8 cellular contexts compared by ENCODE assay signal in genomic region chr21:27564684-27565280, GRCh38.
DNase-seq lines count a peak whose midpoint lies in the region; ATAC-seq lines count a peak whose summit lies in the region.

No MANE protein-coding gene starts in this region.

- H3K4me1 Mint-ChIP-seq in activated naive CD8-positive, alpha-beta T cell treated with anti-CD3 and anti-CD28 coated beads, Interleukin-2, amount 50 U/mL, for 24 hours, result no peaks in the 10 kb centered on the region
- H3K4me1 Mint-ChIP-seq in activated naive CD8-positive, alpha-beta T cell treated with anti-CD3 and anti-CD28 coated beads for 36 hours, result no peaks in the 10 kb centered on the region

- H3K36me3 ChIP-seq in mesenchymal stem cell (ENCODE audit: control insufficient read depth in 1 of 2, insufficient read depth in 2 of 2, low read depth in 1 of 2, low read length in 2 of 2), result no peaks in the 10 kb centered on the region

- H4K91ac ChIP-seq in mesenchymal stem cell (ENCODE audit: low read length), result no peak overlapping the region

- peak; percentile 2 for DNase-seq in activated naive CD8-positive, alpha-beta T cell treated with anti-CD3 and anti-CD28 coated beads, Interleukin-2, amount 50 U/mL, for 24 hours
- DNase-seq in activated naive CD8-positive, alpha-beta T cell treated with anti-CD3 and anti-CD28 coated beads for 36 hours, result no peak
- DNase-seq in NOMO-1 treated with DMSO at 0.1 percent for 48 hours (lab: John Stamatoyannopoulos, UW; ENCODE audit: unreplicated experiment), result peak; percentile 33
- DNase-seq in dedifferentiated amniotic fluid mesenchymal stem cell (ENCODE audit: extremely low spot score), result peak; percentile 46
- DNase-seq in mesenchymal stem cell, result peak; percentile 58
- no peak for DNase-seq in activated T-cell treated with anti-CD3 and anti-CD28 coated beads, Interleukin-2, amount 50 U/mL, for 48 hours
- DNase-seq in activated gamma-delta T cell treated with Interleukin-2 at 50 U/mL for 16 hours, result no peak

- H3K14ac ChIP-seq in mesenchymal stem cell (ENCODE audit: low read length in 2 of 2), result no peak overlapping the region

- H3K27ac ChIP-seq in mesenchymal stem cell (ENCODE audit: low read length, poor library complexity, severe bottlenecking), result peak overlapping the region; percentile 60

- H2BK15ac ChIP-seq in mesenchymal stem cell (ENCODE audit: low read depth, poor library complexity, severe bottlenecking), result no peak overlapping the region

- no peak overlapping the region for H2BK5ac ChIP-seq in mesenchymal stem cell (ENCODE audit: low read depth, low read length, poor library complexity, severe bottlenecking)

- H3K4me2 ChIP-seq in mesenchymal stem cell (ENCODE audit: low read length, poor library complexity, severe bottlenecking), result no peak overlapping the region

- no peak overlapping the region for H2AK5ac ChIP-seq in mesenchymal stem cell (ENCODE audit: low read length, severe bottlenecking)

- no peaks in the 10 kb centered on the region for H3K27me3 ChIP-seq in mesenchymal stem cell (ENCODE audit: control insufficient read depth in 1 of 2, insufficient read depth in 1 of 2, low read length in 2 of 2)

- H3K9me3 ChIP-seq in mesenchymal stem cell (ENCODE audit: control insufficient read depth, low read length), result no peaks in the 10 kb centered on the region

- H3K18ac ChIP-seq in mesenchymal stem cell (ENCODE audit: low read depth in 1 of 2, low read length in 2 of 2), result no peak overlapping the region

- H3K9ac ChIP-seq in mesenchymal stem cell (ENCODE audit: low read length), result peak overlapping the region; percentile 58

- no peaks in the 10 kb centered on the region for H3K79me1 ChIP-seq in mesenchymal stem cell (replicated peaks; ENCODE audit: low read length, poor library complexity, severe bottlenecking)

- no peak for ATAC-seq in activated naive CD8-positive, alpha-beta T cell treated with anti-CD3 and anti-CD28 coated beads, Interleukin-2, amount 50 U/mL, for 24 hours
- no peak for ATAC-seq in HG03442 (IDR thresholded peaks at IDR 0.05; ENCODE audit: unreplicated experiment)

- no peak overlapping the region for H3K23ac ChIP-seq in mesenchymal stem cell (ENCODE audit: low read length in 2 of 2)

- no peak overlapping the region for H3K4ac ChIP-seq in mesenchymal stem cell (ENCODE audit: low read depth in 1 of 2, low read length in 2 of 2)

- no peaks in the 10 kb centered on the region for H3K9me3 Mint-ChIP-seq in activated naive CD8-positive, alpha-beta T cell treated with anti-CD3 and anti-CD28 coated beads, Interleukin-2, amount 50 U/mL, for 24 hours
- H3K9me3 Mint-ChIP-seq in activated naive CD8-positive, alpha-beta T cell treated with anti-CD3 and anti-CD28 coated beads for 36 hours, result no peaks in the 10 kb centered on the region

- H4K8ac ChIP-seq in mesenchymal stem cell (ENCODE audit: low read length), result no peak overlapping the region

- no peak overlapping the region for H3K27ac Mint-ChIP-seq in activated naive CD8-positive, alpha-beta T cell treated with anti-CD3 and anti-CD28 coated beads, Interleukin-2, amount 50 U/mL, for 24 hours
- no peak overlapping the region for H3K27ac Mint-ChIP-seq in activated naive CD8-positive, alpha-beta T cell treated with anti-CD3 and anti-CD28 coated beads for 36 hours

- no peaks in the 10 kb centered on the region for H3K27me3 Mint-ChIP-seq in activated naive CD8-positive, alpha-beta T cell treated with anti-CD3 and anti-CD28 coated beads, Interleukin-2, amount 50 U/mL, for 24 hours
- no peaks in the 10 kb centered on the region for H3K27me3 Mint-ChIP-seq in activated naive CD8-positive, alpha-beta T cell treated with anti-CD3 and anti-CD28 coated beads for 36 hours

- peaks cover under 1% of the 10 kb centered on the region for H3K4me1 ChIP-seq in mesenchymal stem cell (ENCODE audit: control insufficient read depth, insufficient read depth, low read depth, low read length)

- 33% methylated on average over 1 of the region's 1 CpG for WGBS in mesenchymal stem cell

- H2AFZ ChIP-seq in mesenchymal stem cell (ENCODE audit: low read depth, low read length), result no peak overlapping the region

- H2BK12ac ChIP-seq in mesenchymal stem cell (ENCODE audit: low read length in 2 of 2), result no peak overlapping the region

- no peak overlapping the region for H3K4me3 ChIP-seq in mesenchymal stem cell (ENCODE audit: insufficient read depth in 1 of 2, low read depth in 1 of 2, low read length in 2 of 2)

- H2BK120ac ChIP-seq in mesenchymal stem cell (ENCODE audit: low read depth, low read length), result no peak overlapping the region

- H3K4me3 Mint-ChIP-seq in activated naive CD8-positive, alpha-beta T cell treated with anti-CD3 and anti-CD28 coated beads, Interleukin-2, amount 50 U/mL, for 24 hours, result no peak overlapping the region
- H3K4me3 Mint-ChIP-seq in activated naive CD8-positive, alpha-beta T cell treated with anti-CD3 and anti-CD28 coated beads for 36 hours, result no peak overlapping the region

- no peaks in the 10 kb centered on the region for H3K36me3 Mint-ChIP-seq in activated naive CD8-positive, alpha-beta T cell treated with anti-CD3 and anti-CD28 coated beads, Interleukin-2, amount 50 U/mL, for 24 hours (ENCODE audit: low read depth)
- no peaks in the 10 kb centered on the region for H3K36me3 Mint-ChIP-seq in activated naive CD8-positive, alpha-beta T cell treated with anti-CD3 and anti-CD28 coated beads for 36 hours

Comparison
In these comparisons a context has a peak if more than half of its experiments do, and no peak if none do; other contexts are left out.
1. DNase-seq: peak in activated naive CD8-positive, alpha-beta T cell treated with anti-CD3 and anti-CD28 coated beads, Interleukin-2, amount 50 U/mL, for 24 hours (single experiment), NOMO-1 treated with DMSO at 0.1 percent for 48 hours (single experiment), dedifferentiated amniotic fluid mesenchymal stem cell (single experiment) and mesenchymal stem cell (single experiment); none in activated naive CD8-positive, alpha-beta T cell treated with anti-CD3 and anti-CD28 coated beads for 36 hours (single experiment), activated T-cell treated with anti-CD3 and anti-CD28 coated beads, Interleukin-2, amount 50 U/mL, for 48 hours (0 of 2) and activated gamma-delta T cell treated with Interleukin-2 at 50 U/mL for 16 hours (single experiment).